14 cellular contexts compared by ENCODE assay signal in genomic region chr16:81696136-81696958, GRCh38.
DNase-seq lines count a peak whose midpoint lies in the region; ATAC-seq and TF ChIP-seq lines count a peak whose summit lies in the region.
"Had no signal": no experiment of that assay in that cellular context is flagged by ENCODE, and none has a peak within 500 bp of the region (broad histone marks: within the 10 kb centered on the region; RNA-seq: fewer than 3 reads in every experiment).

No MANE protein-coding gene starts in this region.

- H3K79me2 ChIP-seq in GM23338 (replicated peaks; ENCODE audit: insufficient read depth) = no peaks in the 10 kb centered on the region
- no peaks in the 10 kb centered on the region for H3K79me2 ChIP-seq in MM.1S (ENCODE audit: low read length)

- H3K4me3 ChIP-seq in GM23338 (no peak overlapping the region), sigmoid colon (no peak overlapping the region), uterus (no peak overlapping the region), MM.1S (ENCODE audit: low read length) (no peak overlapping the region)
- H3K4me3 ChIP-seq: lower lobe of right lung, right lobe of liver had no signal

- TF ChIP-seq POLR2A in sigmoid colon (IDR thresholded peaks at IDR 0.05) (no peak), uterus (IDR thresholded peaks at IDR 0.05) (no peak)

- intact Hi-C loops in activated CD8-positive, alpha-beta T cell treated with anti-CD3 and anti-CD28 coated beads for 36 hours (cut with micrococcal nuclease) = no loop called here
- intact Hi-C loops in sigmoid colon (cut with DNase I) (loop anchor here (2.0 kb wide), 1 partner anchor 72 kb away; no protein-coding TSS in a partner anchor), uterus (cut with DNase I; ENCODE audit: low total_unique reads) (no loop called here)

- H3K27me3 ChIP-seq in GM23338 (ENCODE audit: insufficient read depth) (no peaks in the 10 kb centered on the region), sigmoid colon (no peaks in the 10 kb centered on the region), uterus (no peaks in the 10 kb centered on the region), MM.1S (replicated peaks; ENCODE audit: insufficient read depth, low read length) (no peaks in the 10 kb centered on the region)
- H3K27me3 ChIP-seq: right lobe of liver had no signal

- TF ChIP-seq EP300 in sigmoid colon (IDR thresholded peaks at IDR 0.05) = no peak

- no peak overlapping the region for H3K9ac ChIP-seq in MM.1S (ENCODE audit: low read length)

- H2AFZ ChIP-seq in GM23338 (no peak overlapping the region), MM.1S (ENCODE audit: low read length) (no peak overlapping the region)

- 87 to 90% methylated on average over 23 of the region's 23 CpGs for WGBS in sigmoid colon, 2 donors

- H3K4me3 Mint-ChIP-seq in GM23338 (no peak overlapping the region), glutamatergic neuron (ENCODE audit: unreplicated experiment) (peak overlapping the region; percentile 56)
- H3K4me3 Mint-ChIP-seq in activated CD8-positive, alpha-beta T cell treated with anti-CD3 and anti-CD28 coated beads for 36 hours = no peak overlapping the region
- H3K4me3 Mint-ChIP-seq: CD4-positive, alpha-beta T cell had no signal

- no peak for DNase-seq in GM23338 (ENCODE audit: low spot score)
- DNase-seq in activated CD8-positive, alpha-beta T cell treated with anti-CD3 and anti-CD28 coated beads for 36 hours = no peak
- DNase-seq in glutamatergic neuron = no peak
- DNase-seq in sigmoid colon = no peak
- no peak for DNase-seq in uterus
- DNase-seq in SIG-M5 treated with dmso at 0.1 percent for 504 hours (lab: John Stamatoyannopoulos, UW; ENCODE audit: unreplicated experiment) = no peak
- no peak for DNase-seq in MM.1S
- DNase-seq: central memory CD4-positive, alpha-beta T cell; lower lobe of right lung; NCI-H1048; NCI-H510A treated with DMSO at 0.1 percent for 48 hours had no signal

- H3K9me3 Mint-ChIP-seq in GM23338 (no peaks in the 10 kb centered on the region), glutamatergic neuron (ENCODE audit: unreplicated experiment) (peaks cover 18% of the 10 kb centered on the region)
- no peaks in the 10 kb centered on the region for H3K9me3 Mint-ChIP-seq in activated CD8-positive, alpha-beta T cell treated with anti-CD3 and anti-CD28 coated beads for 36 hours
- H3K9me3 Mint-ChIP-seq: CD4-positive, alpha-beta T cell had no signal

- no peaks in the 10 kb centered on the region; the same call in 1 of the 2 replicates for H4K20me1 ChIP-seq in GM23338 (replicated peaks; ENCODE audit: insufficient read depth)
- no peaks in the 10 kb centered on the region for H4K20me1 ChIP-seq in MM.1S (ENCODE audit: insufficient read depth, low read length)

- TF ChIP-seq CTCF in GM23338 (conservative IDR thresholded peaks at IDR 0.05; ENCODE audit: low read depth in 2 of 2) (no peak), glutamatergic neuron (IDR thresholded peaks at IDR 0.05; ENCODE audit: partially characterized antibody, unreplicated experiment) (no peak), sigmoid colon (IDR thresholded peaks at IDR 0.05) (no peak), uterus (IDR thresholded peaks at IDR 0.05) (no peak), MM.1S (IDR thresholded peaks at IDR 0.05; ENCODE audit: low read length) (no peak)
- no peak for TF ChIP-seq CTCF in activated CD8-positive, alpha-beta T cell treated with anti-CD3 and anti-CD28 coated beads for 36 hours (IDR thresholded peaks at IDR 0.05)

- no peaks in the 10 kb centered on the region for H3K4me1 ChIP-seq in GM23338 (ENCODE audit: insufficient read depth)
- H3K4me1 ChIP-seq in sigmoid colon = peaks cover 0 to 66% (median 46%) of the 10 kb centered on the region in 4 donors
- H3K4me1 ChIP-seq in uterus = no peaks in the 10 kb centered on the region
- H3K4me1 ChIP-seq in MM.1S (ENCODE audit: low read length) = no peaks in the 10 kb centered on the region
- H3K4me1 ChIP-seq: right lobe of liver had no signal

- H3K9me2 ChIP-seq in GM23338 (ENCODE audit: insufficient read depth) = no peaks in the 10 kb centered on the region
- no peaks in the 10 kb centered on the region for H3K9me2 ChIP-seq in MM.1S (replicated peaks; ENCODE audit: insufficient read depth, low read length)

- no peak overlapping the region for H3K4me2 ChIP-seq in GM23338
- H3K4me2 ChIP-seq in MM.1S (ENCODE audit: low read depth, low read length) = no peak overlapping the region

- H3K27ac Mint-ChIP-seq in GM23338 (peak overlapping the region; percentile 84), glutamatergic neuron (ENCODE audit: unreplicated experiment) (peak overlapping the region; percentile 91)
- peak overlapping the region; percentile 3 for H3K27ac Mint-ChIP-seq in activated CD8-positive, alpha-beta T cell treated with anti-CD3 and anti-CD28 coated beads for 36 hours
- H3K27ac Mint-ChIP-seq: CD4-positive, alpha-beta T cell had no signal

- 0 out of 2 replicates have a peak, but pooled peaks cover 6% of the 10 kb centered on the region for H3F3A ChIP-seq in GM23338 (replicated peaks; ENCODE audit: low read depth)
- H3F3A ChIP-seq in MM.1S (ENCODE audit: insufficient read depth, low read length) = no peaks in the 10 kb centered on the region

- H3K4me1 Mint-ChIP-seq in GM23338 (peaks cover 6% of the 10 kb centered on the region), glutamatergic neuron (ENCODE audit: low read depth, unreplicated experiment) (peaks cover 32% of the 10 kb centered on the region)
- H3K4me1 Mint-ChIP-seq in activated CD8-positive, alpha-beta T cell treated with anti-CD3 and anti-CD28 coated beads for 36 hours (ENCODE audit: low read depth) = no peaks in the 10 kb centered on the region

- POLR2A ChIA-PET in activated CD8-positive, alpha-beta T cell treated with anti-CD3 and anti-CD28 coated beads for 36 hours (lab: Charles Lee) = no interaction called here

- CTCF ChIA-PET in activated CD8-positive, alpha-beta T cell treated with anti-CD3 and anti-CD28 coated beads for 36 hours (lab: Charles Lee) = interaction anchor here (1.0 to 2.3 kb wide), 9 partner anchors 9 to 332 kb away, joined by 3 to 37 read pairs (median 10); no protein-coding TSS in a partner anchor

- H3K27ac ChIP-seq in GM23338 (ENCODE audit: low read depth) (0 out of 2 replicates have a peak overlapping the region, but pooled peaks have one; percentile 55), sigmoid colon (peak overlapping the region; percentile 25 to 95 (median 84)), uterus (peak overlapping the region in 1 of 2 donors; percentile 72), MM.1S (ENCODE audit: low read length) (no peak overlapping the region)

- H3K36me3 Mint-ChIP-seq in GM23338 (ENCODE audit: low read depth) (peaks cover 33% of the 10 kb centered on the region), glutamatergic neuron (ENCODE audit: unreplicated experiment) (peaks cover 16% of the 10 kb centered on the region)
- peaks cover 12% of the 10 kb centered on the region for H3K36me3 Mint-ChIP-seq in activated CD8-positive, alpha-beta T cell treated with anti-CD3 and anti-CD28 coated beads for 36 hours (ENCODE audit: low read depth)

- no peaks in the 10 kb centered on the region for H3K9me3 ChIP-seq in sigmoid colon
- H3K9me3 ChIP-seq in uterus = no peaks in the 10 kb centered on the region
- no peaks in the 10 kb centered on the region for H3K9me3 ChIP-seq in MM.1S (replicated peaks; ENCODE audit: insufficient read depth, low read length)
- H3K9me3 ChIP-seq: lower lobe of right lung, right lobe of liver had no signal

- no peaks in the 10 kb centered on the region for H3K36me3 ChIP-seq in GM23338 (ENCODE audit: insufficient read depth)
- peaks cover 0 to 71% (median 11%) of the 10 kb centered on the region in 4 donors for H3K36me3 ChIP-seq in sigmoid colon
- no peaks in the 10 kb centered on the region for H3K36me3 ChIP-seq in uterus
- no peaks in the 10 kb centered on the region for H3K36me3 ChIP-seq in MM.1S (replicated peaks; ENCODE audit: insufficient read depth, low read length)

- H3K27me3 Mint-ChIP-seq in GM23338 (ENCODE audit: insufficient read depth, low read depth, poor library complexity) (peaks cover 16% of the 10 kb centered on the region), glutamatergic neuron (ENCODE audit: unreplicated experiment) (peaks cover 26% of the 10 kb centered on the region)
- no peaks in the 10 kb centered on the region for H3K27me3 Mint-ChIP-seq in activated CD8-positive, alpha-beta T cell treated with anti-CD3 and anti-CD28 coated beads for 36 hours
- H3K27me3 Mint-ChIP-seq: CD4-positive, alpha-beta T cell had no signal

- ATAC-seq in GM23338 (no peak), HG02798 (IDR thresholded peaks at IDR 0.05; ENCODE audit: poor library complexity, unreplicated experiment) (no peak)
- ATAC-seq in activated CD8-positive, alpha-beta T cell treated with anti-CD3 and anti-CD28 coated beads for 36 hours = peak; percentile 34

TF ChIP-seq in GM23338, 12 proteins besides CTCF, POLR2A, EP300 and RAD21:
- no peak for TF ChIP-seq EZH2 (IDR thresholded peaks at IDR 0.05; ENCODE audit: low read depth, unreplicated experiment)

Comparison
In these comparisons a context has a peak if more than half of its experiments do, and no peak if none do; other contexts are left out.
1. H3K27ac Mint-ChIP-seq: peak in every context shown above with its lines; median percentile 91 in glutamatergic neuron; 84 in GM23338; 3 in activated CD8-positive, alpha-beta T cell treated with anti-CD3 and anti-CD28 coated beads for 36 hours.